In genomic region chr9:131709741-131710499, GRCh38 we compare ENCODE assay signal across 8 cellular contexts. TPM values are rescaled to one million over a fixed set of nuclear protein-coding genes. Genes with fewer than 3 reads are reported as not detected.
A peak's percentile ranks its signal among the peaks of the same experiment; 100 is the strongest.
DNase-seq lines count a peak whose midpoint lies in the region; TF ChIP-seq lines count a peak whose summit lies in the region.

No MANE protein-coding gene starts in this region.

- no peaks in the 10 kb centered on the region for H3K27me3 Mint-ChIP-seq in CD4-positive, alpha-beta memory T cell
- no peaks in the 10 kb centered on the region for H3K27me3 Mint-ChIP-seq in chondrocyte (ENCODE audit: low read depth)

- H3K9me3 ChIP-seq in CD4-positive, alpha-beta memory T cell (ENCODE audit: control insufficient read depth in 1 of 2, low read length in 2 of 2): no peaks in the 10 kb centered on the region

- peak overlapping the region; percentile 73 to 82 (median 78) for H3K4me3 Mint-ChIP-seq in CD4-positive, alpha-beta memory T cell
- H3K4me3 Mint-ChIP-seq in chondrocyte (ENCODE audit: unreplicated experiment): no peak overlapping the region

- H3K27me3 ChIP-seq in CD4-positive, alpha-beta memory T cell (ENCODE audit: insufficient read depth, low read length): no peaks in the 10 kb centered on the region

- H3K4me1 ChIP-seq in CD4-positive, alpha-beta memory T cell (ENCODE audit: insufficient read depth, low read length): peaks cover 84% of the 10 kb centered on the region

- peaks cover 1% of the 10 kb centered on the region for H3K36me3 ChIP-seq in CD4-positive, alpha-beta memory T cell (ENCODE audit: insufficient read depth, low read length)

- TF ChIP-seq POLR2A in NB4 (IDR thresholded peaks at IDR 0.05; ENCODE audit: extremely low read depth, insufficient read length): no peak

- TF ChIP-seq CTCF in GM20000 (IDR thresholded peaks at IDR 0.05; ENCODE audit: extremely low read depth, missing control alignments): no peak
- TF ChIP-seq CTCF in NB4 (IDR thresholded peaks at IDR 0.05; ENCODE audit: low read depth, low read length): no peak
- TF ChIP-seq CTCF in chondrocyte (IDR thresholded peaks at IDR 0.05): peak; percentile 39

- peak; percentile 77 to 92 (median 84) for DNase-seq in CD4-positive, alpha-beta memory T cell
- DNase-seq in GM20000 (ENCODE audit: low spot score): peak; percentile 69
- peak; percentile 39 for DNase-seq in NB4 (ENCODE audit: low read depth)
- no peak for DNase-seq in chondrocyte (ENCODE audit: low spot score)
- peak; percentile 41 for DNase-seq in pulmonary artery endothelial cell (ENCODE audit: low read depth, low spot score)
- no peak for DNase-seq in NK-92 (lab: John Stamatoyannopoulos, UW; ENCODE audit: unreplicated experiment)
- no peak for DNase-seq in DMS153 treated with DMSO at 0.1 percent for 48 hours (lab: John Stamatoyannopoulos, UW; ENCODE audit: unreplicated experiment)
- no peak for DNase-seq in AG08396 (ENCODE audit: low spot score)

- H3K4me3 ChIP-seq in CD4-positive, alpha-beta memory T cell (ENCODE audit: low read length in 2 of 2): peak overlapping the region in 1 of 2 donors; percentile 8
- H3K4me3 ChIP-seq in NB4 (ENCODE audit: low read depth, low read length): no peak overlapping the region

- H3K27ac Mint-ChIP-seq in CD4-positive, alpha-beta memory T cell: peak overlapping the region; percentile 97 to 100 (median 99)
- peak overlapping the region; percentile 84 for H3K27ac Mint-ChIP-seq in chondrocyte (ENCODE audit: unreplicated experiment)

- POLR2A ChIA-PET in CD4-positive, alpha-beta memory T cell (lab: Charles Lee; ENCODE audit: partially characterized antibody): interaction anchor here (0.7 to 4.3 kb wide), 17 partner anchors 10 to 141 kb away, joined by 3 to 60 read pairs (median 6); no protein-coding TSS in a partner anchor

- H3K4me1 Mint-ChIP-seq in CD4-positive, alpha-beta memory T cell: peaks cover 53 to 94% (median 77%) of the 10 kb centered on the region in 4 donors
- H3K4me1 Mint-ChIP-seq in chondrocyte (ENCODE audit: low read depth): peaks cover 49% of the 10 kb centered on the region

- intact Hi-C loops in CD4-positive, alpha-beta memory T cell (cut with micrococcal nuclease): loop anchor here (2.0 kb wide), 2 partner anchors 17 to 25 kb away; no protein-coding TSS in a partner anchor

- CTCF ChIA-PET in CD4-positive, alpha-beta memory T cell (lab: Charles Lee; ENCODE audit: partially characterized antibody): interaction anchor here (0.8 to 3.1 kb wide), 17 partner anchors 10 to 124 kb away, joined by 3 to 14 read pairs (median 5); no protein-coding TSS in a partner anchor

- no peaks in the 10 kb centered on the region for H3K9me3 Mint-ChIP-seq in CD4-positive, alpha-beta memory T cell
- H3K9me3 Mint-ChIP-seq in chondrocyte (ENCODE audit: low read depth): no peaks in the 10 kb centered on the region

- H3K36me3 Mint-ChIP-seq in CD4-positive, alpha-beta memory T cell: peaks cover 3 to 34% of the 10 kb centered on the region in 2 donors
- H3K36me3 Mint-ChIP-seq in chondrocyte (ENCODE audit: low read depth): no peaks in the 10 kb centered on the region

- H3K27ac ChIP-seq in CD4-positive, alpha-beta memory T cell (ENCODE audit: low read depth, low read length): peak overlapping the region; percentile 81

RNA-seq across cellular contexts. Expression of gene RAPGEF1, which starts 30.0 kb away (rescaled TPM):
- total RNA-seq in CD4-positive, alpha-beta memory T cell: 100 to 1,000 TPM; 129 to 149 TPM
- 10 to 100 TPM in 1 of 2 donors, 1 to 10 TPM in 1; 1.5 to 23.0 TPM for polyA plus RNA-seq in CD4-positive, alpha-beta memory T cell
- total RNA-seq in chondrocyte: 65.4 to 77.3 TPM (median 73.1 TPM) in 3 replicates
- total RNA-seq in pulmonary artery endothelial cell: 44.1 and 49.3 TPM in 2 replicates

Comparison
In these comparisons a context has a peak if more than half of its experiments do, and no peak if none do; other contexts are left out.
1. DNase-seq: peak in CD4-positive, alpha-beta memory T cell (5 of 5), GM20000 (single experiment), NB4 (single experiment) and pulmonary artery endothelial cell (single experiment); none in chondrocyte (single experiment), NK-92 (single experiment), DMS153 treated with DMSO at 0.1 percent for 48 hours (single experiment) and AG08396 (single experiment).